Comparison of ENCODE assay signal across 24 cellular contexts in genomic region chr14:89787525-89787924, GRCh38.
A peak's percentile ranks its signal among the peaks of the same experiment; 100 is the strongest.
DNase-seq lines count a peak whose midpoint lies in the region; ATAC-seq and TF ChIP-seq lines count a peak whose summit lies in the region.
"Had no signal": no experiment of that assay in that cellular context is flagged by ENCODE, and none has a peak within 500 bp of the region (broad histone marks: within the 10 kb centered on the region; RNA-seq: fewer than 3 reads in every experiment).

No MANE protein-coding gene starts in this region.

- no peak overlapping the region for H3K9ac ChIP-seq in GM23248

- POLR2A ChIA-PET in RWPE1 (lab: Yijun Ruan, JAX; ENCODE audit: low non-redundant PET), result no interaction called here

- in situ Hi-C loops in GM23248 (cut with MboI), result no loop called here

- H3K27me3 ChIP-seq in GM23248 (replicated peaks; ENCODE audit: insufficient read depth), result no peaks in the 10 kb centered on the region
- H3K27me3 ChIP-seq: adrenal gland, Peyer's patch, suprapubic skin had no signal

- no peak overlapping the region for H3K27ac ChIP-seq in GM23248
- H3K27ac ChIP-seq in RWPE1, result no peak overlapping the region
- H3K27ac ChIP-seq: adrenal gland, Peyer's patch, suprapubic skin had no signal

- no peaks in the 10 kb centered on the region for H3K36me3 ChIP-seq in GM23248 (ENCODE audit: low read depth)
- H3K36me3 ChIP-seq: adrenal gland, Peyer's patch, suprapubic skin had no signal

- H3K9me2 ChIP-seq in GM23248 (ENCODE audit: insufficient read depth), result no peaks in the 10 kb centered on the region

- peaks cover 5% of the 10 kb centered on the region; the same call in 1 of the 2 replicates for H3K4me1 ChIP-seq in GM23248 (ENCODE audit: insufficient read depth)
- H3K4me1 ChIP-seq: adrenal gland, suprapubic skin had no signal

- H4K20me1 ChIP-seq in GM23248 (ENCODE audit: insufficient read depth), result no peaks in the 10 kb centered on the region

- TF ChIP-seq CTCF in RWPE1 (conservative IDR thresholded peaks at IDR 0.05; ENCODE audit: low read depth) (no peak), cardiac fibroblast (IDR thresholded peaks at IDR 0.05; ENCODE audit: low read depth, low read length) (no peak)

- CTCF ChIA-PET in RWPE1 (lab: Yijun Ruan, JAX), result no interaction called here

- WGBS in GM23248 (ENCODE audit: low coverage in 1 of 2, low lambda C conversion rate in 2 of 2, missing lambda C conversion rate in 2 of 2), 2 experiments, result 66 to 80% methylated on average over 4 of the region's 4 CpGs

- DNase-seq in GM23248, result peak; percentile 67
- DNase-seq in RWPE1 (ENCODE audit: low spot score), result peak; percentile 20
- peak; percentile 34 to 60 for DNase-seq in cardiac fibroblast (ENCODE audit: low read depth in 2 of 2)
- peak; percentile 17 for DNase-seq in stromal cell of bone marrow (ENCODE audit: low read depth)
- no peak for DNase-seq in AML-193 (lab: John Stamatoyannopoulos, UW)
- DNase-seq: activated CD4-positive, alpha-beta memory T cell treated with anti-CD3 and anti-CD28 coated beads for 36 hours; activated CD4-positive, CD25-positive, alpha-beta regulatory T cell; activated gamma-delta T cell; CD8-positive, alpha-beta T cell; central memory CD4-positive, alpha-beta T cell; foreskin fibroblast; hypothalamus; Karpas-422; mucosa of descending colon; NCI-H1105 treated with DMSO at 0.1 percent for 48 hours; NCI-H2081; NCI-H510A; Peyer's patch; T-helper 9 cell had no signal

- no peak overlapping the region for H3K4me3 ChIP-seq in GM23248
- no peak overlapping the region for H3K4me3 ChIP-seq in cardiac fibroblast (replicated peaks in 1 of 2; ENCODE audit: low read depth in 2 of 2, low read length in 2 of 2)
- H3K4me3 ChIP-seq: adrenal gland, GM12878, mucosa of descending colon, Peyer's patch, suprapubic skin had no signal

- no peaks in the 10 kb centered on the region for H3K9me3 ChIP-seq in GM23248 (ENCODE audit: low read depth)
- H3K9me3 ChIP-seq: adrenal gland, mucosa of descending colon, Peyer's patch, suprapubic skin had no signal

- H3F3A ChIP-seq in GM23248 (ENCODE audit: insufficient read depth), result no peaks in the 10 kb centered on the region

- ATAC-seq in GM18870 (IDR thresholded peaks at IDR 0.05; ENCODE audit: unreplicated experiment) (no peak), GM21723 (IDR thresholded peaks at IDR 0.05; ENCODE audit: unreplicated experiment) (no peak)
- ATAC-seq: CD8-positive, alpha-beta T cell; GM12878; mucosa of descending colon had no signal

- H3K4me2 ChIP-seq in GM23248 (ENCODE audit: unreplicated experiment), result no peak overlapping the region

- no peak overlapping the region for H2AFZ ChIP-seq in GM23248

- H3K79me2 ChIP-seq in GM23248 (ENCODE audit: insufficient read depth), result no peaks in the 10 kb centered on the region

Comparison
In these comparisons a context has a peak if more than half of its experiments do, and no peak if none do; other contexts are left out.
1. DNase-seq: peak in GM23248 (single experiment), RWPE1 (single experiment), cardiac fibroblast (2 of 2) and stromal cell of bone marrow (single experiment); none in AML-193 (0 of 2).